In the genomic region with DNA sequence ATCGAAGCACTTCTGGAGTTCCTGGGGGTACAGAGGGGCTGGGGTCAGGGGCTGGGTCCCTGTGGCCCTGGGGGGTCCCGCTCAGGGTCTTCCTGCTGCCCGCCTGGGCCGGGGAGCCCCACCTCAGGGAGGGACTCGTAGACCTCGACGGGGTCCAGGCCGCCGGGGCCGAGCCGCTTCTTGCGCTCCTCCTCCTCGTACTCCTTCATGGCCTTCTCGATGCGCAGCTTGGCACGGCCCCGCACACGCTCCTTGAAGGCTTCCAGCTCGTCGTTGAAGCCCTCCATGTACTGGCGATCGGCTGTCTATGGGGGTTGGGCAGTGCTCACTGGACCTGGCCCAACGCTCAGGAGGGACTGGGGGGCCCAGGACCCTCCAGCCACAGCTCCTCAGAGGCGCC, we compare ENCODE assay signal across 21 cellular contexts. TPM values are rescaled to one million over a fixed set of nuclear protein-coding genes. Genes with fewer than 3 reads are reported as not detected.
"Had no signal": no experiment of that assay in that cellular context is flagged by ENCODE, and none has a peak within 500 bp of the region (broad histone marks: within the 10 kb centered on the region; RNA-seq: fewer than 3 reads in every experiment).

No MANE protein-coding gene starts in this region.

- FAIRE-seq: RCC 7860 had no signal

- H3K9ac ChIP-seq: KMS-11, SK-N-SH had no signal

- H3K4me2 ChIP-seq: KMS-11, SK-N-SH had no signal

- H3K27ac ChIP-seq: KMS-11 had no signal

- DNase-seq: IMR-90, Kasumi-1, MM.1S, NCI-H1092 treated with DMSO at 0.1 percent for 48 hours, NCI-H1436, NCI-H187, NCI-H2029, NCI-H2081 treated with DMSO at 0.1 percent for 48 hours, NCI-H2171, NCI-H226, NCI-H446, NCI-H510A, NCI-H524 treated with DMSO at 0.1 percent for 48 hours, NCI-H69, NCI-H774, RPMI8226, SHP77, SK-N-SH had no signal

- H3K9me3 ChIP-seq: SK-N-SH had no signal

RNA-seq across cellular contexts. Expression of gene ICAM3, which starts 53.7 kb away (rescaled TPM):
- total RNA-seq: M059J had no signal
